In genomic region chr2:177552414-177553175, GRCh38 we compare ENCODE assay signal across 8 cellular contexts.
DNase-seq lines count a peak whose midpoint lies in the region; ATAC-seq and TF ChIP-seq lines count a peak whose summit lies in the region.

No MANE protein-coding gene starts in this region.

- no peak overlapping the region for H2BK12ac ChIP-seq in H9 (ENCODE audit: insufficient read length, low read depth, low read length)

- ATAC-seq in RWPE2 (ENCODE audit: low read depth) = peak; percentile 92
- ATAC-seq in stimulated activated naive CD8-positive, alpha-beta T cell treated with anti-CD3 and anti-CD28 coated beads, Interleukin-15, Interleukin-2, amounts not matched to agents 100 U/mL and 50 U/mL, for 24 hours = peak; percentile 98

- H4K91ac ChIP-seq in H9 (ENCODE audit: insufficient read length, low read depth, low read length) = no peak overlapping the region

- H3K4me2 ChIP-seq in H9 (ENCODE audit: insufficient read depth, insufficient read length, low read length) (peak overlapping the region; percentile 82), Loucy (ENCODE audit: low read depth, low read length, poor library complexity, severe bottlenecking) (peak overlapping the region; percentile 79)

- H3K27ac ChIP-seq in H9 (ENCODE audit: insufficient read length, low read depth, low read length) = peak overlapping the region; percentile 34
- H3K27ac ChIP-seq in RWPE2 (ENCODE audit: poor library complexity, severe bottlenecking) = peak overlapping the region; percentile 68

- H3F3A ChIP-seq in Loucy (ENCODE audit: low read depth) = peaks cover 3% of the 10 kb centered on the region; the same call in 1 of the 2 replicates

- H3K4ac ChIP-seq in H9 (ENCODE audit: low read depth, low read length) = no peak overlapping the region

- no peak overlapping the region for H3K23ac ChIP-seq in H9 (ENCODE audit: insufficient read length, low read depth, low read length)

- H3K4me3 ChIP-seq in Loucy (ENCODE audit: low read length, poor library complexity, severe bottlenecking) = peak overlapping the region; percentile 96
- H3K4me3 ChIP-seq in RWPE2 (ENCODE audit: severe bottlenecking) = peak overlapping the region; percentile 98
- peak overlapping the region; percentile 91 for H3K4me3 ChIP-seq in fibroblast of villous mesenchyme (ENCODE audit: low read depth, low read length)

- H2BK5ac ChIP-seq in H9 (ENCODE audit: insufficient read length, low read length) = no peak overlapping the region

- peaks cover 5% of the 10 kb centered on the region for H3K27me3 Mint-ChIP-seq in H9 (ENCODE audit: low read depth)
- H3K27me3 Mint-ChIP-seq in nephron progenitor cell (ENCODE audit: low read depth, poor library complexity) = peaks cover 18% of the 10 kb centered on the region

- no peaks in the 10 kb centered on the region for H3K79me1 ChIP-seq in H9 (ENCODE audit: insufficient read depth, low read depth, low read length, poor library complexity, severe bottlenecking)

- H3T11ph ChIP-seq in H9 (ENCODE audit: low read length) = peak overlapping the region; percentile 93

- DNase-seq in ELR (ENCODE audit: low read depth) (peak; percentile 92), H9 (peak; percentile 92), RWPE2 (ENCODE audit: low spot score) (peak; percentile 78), activated gamma-delta T cell (lab: John Stamatoyannopoulos, UW) (peak; percentile 77), fibroblast of villous mesenchyme (ENCODE audit: low read depth) (peak; percentile 89), nephron progenitor cell (peak; percentile 87)
- peak; percentile 87 for DNase-seq in stimulated activated naive CD8-positive, alpha-beta T cell treated with anti-CD3 and anti-CD28 coated beads, Interleukin-15, Interleukin-2, amounts not matched to agents 100 U/mL and 50 U/mL, for 24 hours

- H3K27me3 ChIP-seq in H9 (ENCODE audit: insufficient read depth, low read length) = no peaks in the 10 kb centered on the region
- no peaks in the 10 kb centered on the region for H3K27me3 ChIP-seq in Loucy (ENCODE audit: insufficient read depth, low read length, poor library complexity, severe bottlenecking)
- H3K27me3 ChIP-seq in RWPE2 (ENCODE audit: insufficient read depth, poor library complexity, severe bottlenecking) = no peaks in the 10 kb centered on the region

- H3K9me3 Mint-ChIP-seq in H9 (peaks cover 2 to 6% of the 10 kb centered on the region in 2 experiments; a peak in 4 of 5 replicates), nephron progenitor cell (peaks cover 26% of the 10 kb centered on the region)

- no peak overlapping the region for H2AK5ac ChIP-seq in H9 (ENCODE audit: insufficient read length, low read length)

- no peak overlapping the region for H4K5ac ChIP-seq in H9 (ENCODE audit: insufficient read length, low read depth, low read length)

- H3K14ac ChIP-seq in H9 (ENCODE audit: insufficient read depth, low read length) = peak overlapping the region; percentile 99; the same call in 1 of the 2 replicates

- H3K4me3 Mint-ChIP-seq in H9 (peak overlapping the region; percentile 89 to 97), nephron progenitor cell (peak overlapping the region; percentile 97)

- H3K27ac Mint-ChIP-seq in H9 (peak overlapping the region; percentile 99 to 100 (median 100)), nephron progenitor cell (peak overlapping the region; percentile 100)

- TF ChIP-seq CTCF in H9 (conservative IDR thresholded peaks at IDR 0.05) (no peak), Loucy (conservative IDR thresholded peaks at IDR 0.05; ENCODE audit: low read length) (no peak), RWPE2 (IDR thresholded peaks at IDR 0.05; ENCODE audit: poor library complexity, severe bottlenecking) (no peak), fibroblast of villous mesenchyme (IDR thresholded peaks at IDR 0.05; ENCODE audit: insufficient read depth, low read depth, low read length) (no peak), nephron progenitor cell (IDR thresholded peaks at IDR 0.05) (no peak)

- peak overlapping the region; percentile 93 for H3K9ac ChIP-seq in H9 (ENCODE audit: extremely low read depth, insufficient read length, low read length)
- peak overlapping the region; percentile 88 for H3K9ac ChIP-seq in Loucy (ENCODE audit: low read depth, low read length, poor library complexity, severe bottlenecking)

- no peaks in the 10 kb centered on the region for H3K79me2 ChIP-seq in H9 (ENCODE audit: insufficient read depth, low read length)
- H3K79me2 ChIP-seq in Loucy (ENCODE audit: insufficient read depth, low read length) = no peaks in the 10 kb centered on the region

- peaks cover 5% of the 10 kb centered on the region for H3K23me2 ChIP-seq in H9 (ENCODE audit: insufficient read length, low read depth, low read length, poor library complexity, severe bottlenecking)

- H2BK120ac ChIP-seq in H9 (ENCODE audit: low read depth, low read length, poor library complexity, severe bottlenecking) = no peak overlapping the region

- peak overlapping the region; percentile 100 for H3K18ac ChIP-seq in H9 (ENCODE audit: insufficient read length, low read depth, low read length)

- H3K36me3 ChIP-seq in Loucy (ENCODE audit: insufficient read depth, low read length) = no peaks in the 10 kb centered on the region
- H3K36me3 ChIP-seq in RWPE2 (ENCODE audit: low read depth) = no peaks in the 10 kb centered on the region

- no peak overlapping the region for H3K56ac ChIP-seq in H9 (ENCODE audit: insufficient read length, low read depth, low read length)

- H2AFZ ChIP-seq in H9 (ENCODE audit: low read length) = peak overlapping the region; percentile 96
- H2AFZ ChIP-seq in Loucy (ENCODE audit: low read length) = peak overlapping the region; percentile 100

- peaks cover 0 to 5% of the 10 kb centered on the region in 2 experiments; a peak in 2 of 4 replicates for H3K4me1 Mint-ChIP-seq in H9
- H3K4me1 Mint-ChIP-seq in nephron progenitor cell = peaks cover 20% of the 10 kb centered on the region

- H3K36me3 Mint-ChIP-seq in H9 (ENCODE audit: insufficient read depth in 1 of 3, low read depth in 3 of 3) (no peaks in the 10 kb centered on the region), nephron progenitor cell (ENCODE audit: low read depth) (peaks cover 13% of the 10 kb centered on the region)

- H3K4me1 ChIP-seq in H9 (ENCODE audit: insufficient read depth, low read length) = peaks cover 2% of the 10 kb centered on the region; the same call in 1 of the 2 replicates
- H3K4me1 ChIP-seq in Loucy (ENCODE audit: insufficient read depth, low read length, poor library complexity, severe bottlenecking) = peaks cover 16% of the 10 kb centered on the region
- H3K4me1 ChIP-seq in RWPE2 (ENCODE audit: insufficient read depth, poor library complexity, severe bottlenecking) = peaks cover 4% of the 10 kb centered on the region

- no peaks in the 10 kb centered on the region for H3K9me2 ChIP-seq in Loucy (replicated peaks; ENCODE audit: low read depth, low read length)

- no peak overlapping the region for H2BK15ac ChIP-seq in H9 (ENCODE audit: low read depth, low read length)

- H3K9me3 ChIP-seq in H9 (ENCODE audit: control insufficient read depth, low read depth, low read length) (no peaks in the 10 kb centered on the region), Loucy (ENCODE audit: insufficient read depth, low read depth, low read length) (no peaks in the 10 kb centered on the region), RWPE2 (ENCODE audit: severe bottlenecking) (no peaks in the 10 kb centered on the region)

- H4K20me1 ChIP-seq in H9 (ENCODE audit: control insufficient read depth, insufficient read depth, insufficient read length) (no peaks in the 10 kb centered on the region), Loucy (ENCODE audit: insufficient read depth, low read length, poor library complexity, severe bottlenecking) (no peaks in the 10 kb centered on the region)

- H4K8ac ChIP-seq in H9 (replicated peaks; ENCODE audit: insufficient read length, low read depth, low read length) = no peak overlapping the region

- no CpG with 5 or more reads among the region's 65 CpGs for WGBS in H9 (ENCODE audit: extremely low coverage, insufficient read length, low lambda C conversion rate)

- no peak overlapping the region for H2BK20ac ChIP-seq in H9 (ENCODE audit: low read depth, low read length, poor library complexity, severe bottlenecking)

Comparison
In these comparisons a context has a peak if more than half of its experiments do, and no peak if none do; other contexts are left out.
1. Peak in every context shown above with its lines: DNase-seq, ATAC-seq, H3K4me3 ChIP-seq and H3K27ac ChIP-seq.